ENCODE assay signal across 18 cellular contexts in genomic region chr1:171298696-171299095, GRCh38. TPM values are rescaled to one million over a fixed set of nuclear protein-coding genes. Genes with fewer than 3 reads are reported as not detected.
DNase-seq lines count a peak whose midpoint lies in the region; ATAC-seq and TF ChIP-seq lines count a peak whose summit lies in the region.
"Had no signal": no experiment of that assay in that cellular context is flagged by ENCODE, and none has a peak within 500 bp of the region (broad histone marks: within the 10 kb centered on the region; RNA-seq: fewer than 3 reads in every experiment).

No MANE protein-coding gene starts in this region.

- H3K9ac ChIP-seq in HUES64 (ENCODE audit: low read depth, low read length) (peak overlapping the region; percentile 48), iPS-15b (ENCODE audit: low read depth, low read length) (peak overlapping the region; percentile 41)
- H3K9ac ChIP-seq: BLaER1, GM23248 had no signal

- H3K27me3 Mint-ChIP-seq in GM23338 (ENCODE audit: insufficient read depth, low read depth, poor library complexity), result peaks cover 7% of the 10 kb centered on the region

- peak; percentile 85 for DNase-seq in GM23338 (ENCODE audit: low spot score)
- DNase-seq in esophagus muscularis mucosa (ENCODE audit: extremely low spot score), result peak; percentile 12
- DNase-seq in stimulated activated CD8-positive, alpha-beta memory T cell treated with anti-CD3 and anti-CD28 coated beads, Interleukin-4, amount 100 ng/mL, for 48 hours, result no peak
- no peak for DNase-seq in GM03348 (ENCODE audit: low spot score)
- DNase-seq: Caco-2; CD8-positive, alpha-beta memory T cell; GF-D8; GM23248; HCEC 1CT; HFFc6 had no signal

- intact Hi-C loops in esophagus muscularis mucosa (cut with DNase I), result no loop called here

- peaks cover 19% of the 10 kb centered on the region; the same call in 2 of the 3 replicates for H3K9me3 Mint-ChIP-seq in GM23338

- no peaks in the 10 kb centered on the region for H3K36me3 ChIP-seq in GM23338 (ENCODE audit: insufficient read depth)
- H3K36me3 ChIP-seq in HUES64 (ENCODE audit: insufficient read depth, low read length), result no peaks in the 10 kb centered on the region
- no peaks in the 10 kb centered on the region for H3K36me3 ChIP-seq in esophagus muscularis mucosa
- no peaks in the 10 kb centered on the region for H3K36me3 ChIP-seq in iPS-15b (ENCODE audit: control insufficient read depth, insufficient read depth, low read length)
- H3K36me3 ChIP-seq: BLaER1 had no signal

- no peaks in the 10 kb centered on the region for H3K79me2 ChIP-seq in GM23338 (replicated peaks; ENCODE audit: insufficient read depth)

- peaks cover 4% of the 10 kb centered on the region; the same call in 1 of the 2 replicates for H3K9me2 ChIP-seq in GM23338 (ENCODE audit: insufficient read depth)

- peaks cover 61% of the 10 kb centered on the region for H3K4me1 Mint-ChIP-seq in GM23338
- H3K4me1 Mint-ChIP-seq: CD8-positive, alpha-beta memory T cell; IgD-negative memory B cell had no signal

- TF ChIP-seq CTCF in GM23338 (conservative IDR thresholded peaks at IDR 0.05; ENCODE audit: low read depth in 2 of 2), result no peak
- TF ChIP-seq CTCF in esophagus muscularis mucosa (IDR thresholded peaks at IDR 0.05), result no peak

- H3K4me3 ChIP-seq in GM23338 (0 out of 2 replicates have a peak overlapping the region, but pooled peaks have one; percentile 8), HUES64 (ENCODE audit: low read length) (no peak overlapping the region), esophagus muscularis mucosa (no peak overlapping the region), iPS-15b (ENCODE audit: low read depth, low read length) (peak overlapping the region; percentile 11)
- H3K4me3 ChIP-seq: BLaER1, GM23248 had no signal

- WGBS in HUES64, result 71% methylated on average over 4 of the region's 4 CpGs
- 67% methylated on average over 4 of the region's 4 CpGs for WGBS in esophagus muscularis mucosa

- H3K4me1 ChIP-seq in GM23338 (ENCODE audit: insufficient read depth), result peaks cover 56% of the 10 kb centered on the region
- peaks cover 53% of the 10 kb centered on the region for H3K4me1 ChIP-seq in HUES64 (ENCODE audit: insufficient read depth, low read length)
- H3K4me1 ChIP-seq in esophagus muscularis mucosa, result no peaks in the 10 kb centered on the region
- H3K4me1 ChIP-seq in iPS-15b (ENCODE audit: control insufficient read depth, insufficient read depth, low read length), result peaks cover 47% of the 10 kb centered on the region
- H3K4me1 ChIP-seq: BLaER1, Caco-2 had no signal

- H3K4me2 ChIP-seq in GM23338, result peak overlapping the region; percentile 14
- H3K4me2 ChIP-seq: BLaER1 had no signal

- H3K4me3 Mint-ChIP-seq in GM23338, result peak overlapping the region; percentile 51
- H3K4me3 Mint-ChIP-seq: CD8-positive, alpha-beta memory T cell; HFFc6; IgD-negative memory B cell had no signal

- peak overlapping the region; percentile 98 for H3K27ac ChIP-seq in GM23338 (ENCODE audit: low read depth)
- H3K27ac ChIP-seq in HUES64 (ENCODE audit: low read depth, low read length), result peak overlapping the region; percentile 78
- no peak overlapping the region for H3K27ac ChIP-seq in esophagus muscularis mucosa (replicated peaks in 1 of 4)
- H3K27ac ChIP-seq: 22Rv1, BLaER1, GM23248 had no signal

- TF ChIP-seq EP300 in esophagus muscularis mucosa (IDR thresholded peaks at IDR 0.05), result no peak

- ATAC-seq in GM23338 (peak; percentile 81), HG03135 (IDR thresholded peaks at IDR 0.05; ENCODE audit: unreplicated experiment) (no peak), esophagus mucosa (no peak)

- no peaks in the 10 kb centered on the region for H3K27me3 ChIP-seq in GM23338 (ENCODE audit: insufficient read depth)
- no peaks in the 10 kb centered on the region for H3K27me3 ChIP-seq in HUES64 (ENCODE audit: insufficient read depth, low read length)
- H3K27me3 ChIP-seq in esophagus muscularis mucosa, result no peaks in the 10 kb centered on the region
- H3K27me3 ChIP-seq in iPS-15b (ENCODE audit: control insufficient read depth, insufficient read depth, low read length), result no peaks in the 10 kb centered on the region
- H3K27me3 ChIP-seq: BLaER1 had no signal

- no peaks in the 10 kb centered on the region for H3K9me3 ChIP-seq in HUES64 (ENCODE audit: insufficient read depth, low read depth, low read length)
- peaks cover 0 to 24% (median 19%) of the 10 kb centered on the region in 4 donors for H3K9me3 ChIP-seq in esophagus muscularis mucosa
- H3K9me3 ChIP-seq in iPS-15b (ENCODE audit: control insufficient read depth, insufficient read depth, low read length), result no peaks in the 10 kb centered on the region

- peaks cover 18% of the 10 kb centered on the region; the same call in 2 of the 3 replicates for H3K36me3 Mint-ChIP-seq in GM23338 (ENCODE audit: low read depth)
- H3K36me3 Mint-ChIP-seq: IgD-negative memory B cell had no signal

- no peaks in the 10 kb centered on the region for H3F3A ChIP-seq in GM23338 (replicated peaks; ENCODE audit: low read depth)

- H3K27ac Mint-ChIP-seq in GM23338, result peak overlapping the region; percentile 97
- H3K27ac Mint-ChIP-seq: CD8-positive, alpha-beta memory T cell; HFFc6; IgD-negative memory B cell had no signal

- H4K20me1 ChIP-seq in GM23338 (replicated peaks; ENCODE audit: insufficient read depth), result no peaks in the 10 kb centered on the region
- H4K20me1 ChIP-seq: BLaER1 had no signal

- TF ChIP-seq POLR2A in esophagus muscularis mucosa (IDR thresholded peaks at IDR 0.05; ENCODE audit: low read depth), result no peak

- no peak overlapping the region for H2AFZ ChIP-seq in GM23338
- H2AFZ ChIP-seq: GM23248 had no signal

TF ChIP-seq in GM23338, 12 proteins besides CTCF, POLR2A, EP300 and RAD21:
- TF ChIP-seq CREB1 (CRISPR knock-in tag; IDR thresholded peaks at IDR 0.05; ENCODE audit: low read depth) (peak; percentile 37; the same call in 1 of the 2 replicates), ZNF331 (CRISPR knock-in tag; IDR thresholded peaks at IDR 0.05; ENCODE audit: low read depth) (no peak), JUNB (IDR thresholded peaks at IDR 0.05; ENCODE audit: unreplicated experiment) (no peak), NANOG (IDR thresholded peaks at IDR 0.05; ENCODE audit: borderline replicate concordance) (peak; percentile 62), EZH2phosphoT487 (IDR thresholded peaks at IDR 0.05; ENCODE audit: unreplicated experiment) (no peak)

RNA-seq across cellular contexts. Expression of gene FMO4, which starts 15.3 kb away (rescaled TPM):
- total RNA-seq in GM23338 (2014; rRNA removed; shearing (Covaris generic)), result 1.0 and 3.4 TPM in 2 replicates
- 2.4 and 3.1 TPM in 2 replicates for polyA plus RNA-seq in GM23338 (2016; fragmentation: Nextera tagmentation; extraction: Ambion mirVana)
- polyA plus RNA-seq in HUES64 (2013, experiment 1 of 2), result 1.0 TPM
- polyA plus RNA-seq in HUES64 (2013, experiment 2 of 2), result 1.8 TPM
- total RNA-seq in esophagus muscularis mucosa (1 to 10 TPM; 1.2 to 3.2 (median 1.7) TPM), esophagus mucosa (1.9 TPM)

RNA-seq across cellular contexts. Expression of gene FMO1, which starts 50.4 kb away (rescaled TPM):
- total RNA-seq in GM23338 (2014; rRNA removed; shearing (Covaris generic)), result not detected in 2 replicates
- 0.19 and 0.23 TPM in 2 replicates for polyA plus RNA-seq in GM23338 (2016; fragmentation: Nextera tagmentation; extraction: Ambion mirVana)
- polyA plus RNA-seq in HUES64 (2013, experiment 1 of 2), result not detected
- not detected for polyA plus RNA-seq in HUES64 (2013, experiment 2 of 2)
- total RNA-seq in esophagus muscularis mucosa, result under 1 TPM in 1 of 4 donors, not detected in 3; 0.34 TPM
- 1.8 TPM for total RNA-seq in esophagus mucosa
- total RNA-seq: A673; Caco-2; CD8-positive, alpha-beta memory T cell; GM23248; HFFc6 had no signal
- polyA plus RNA-seq: CD8-positive, alpha-beta memory T cell; GM23248; IgD-negative memory B cell had no signal

Comparison
In these comparisons a context has a peak if more than half of its experiments do, and no peak if none do; other contexts are left out.
1. DNase-seq: peak in GM23338 (single experiment) and esophagus muscularis mucosa (single experiment); none in stimulated activated CD8-positive, alpha-beta memory T cell treated with anti-CD3 and anti-CD28 coated beads, Interleukin-4, amount 100 ng/mL, for 48 hours (single experiment) and GM03348 (single experiment).
2. H3K27ac ChIP-seq: peak in GM23338 (single experiment) and HUES64 (single experiment); none in esophagus muscularis mucosa (0 of 4).
3. H3K4me3 ChIP-seq: peak in GM23338 (single experiment) and iPS-15b (single experiment); none in HUES64 (single experiment) and esophagus muscularis mucosa (0 of 4).